8 cellular contexts compared by ENCODE assay signal in genomic region chr9:5851445-5851844, GRCh38. TPM values are rescaled to one million over a fixed set of nuclear protein-coding genes. Genes with fewer than 3 reads are reported as not detected.
A peak's percentile ranks its signal among the peaks of the same experiment; 100 is the strongest.
DNase-seq lines count a peak whose midpoint lies in the region; ATAC-seq, FAIRE-seq and TF ChIP-seq lines count a peak whose summit lies in the region.

No MANE protein-coding gene starts in this region.

- H3K27me3 ChIP-seq in colonic mucosa: no peaks in the 10 kb centered on the region
- H3K27me3 ChIP-seq in transverse colon: no peaks in the 10 kb centered on the region

- no peak overlapping the region for H3K4me3 ChIP-seq in colonic mucosa
- no peak overlapping the region for H3K4me3 ChIP-seq in transverse colon

- WGBS in transverse colon (ENCODE audit: low coverage in 1 of 2), 2 donors: 15 to 48% methylated on average over 2 of the region's 2 CpGs

- TF ChIP-seq POLR2A in transverse colon (IDR thresholded peaks at IDR 0.05): no peak

- H3K9ac ChIP-seq in colonic mucosa (ENCODE audit: low read depth in 2 of 2, low read length in 2 of 2): no peak overlapping the region

- DNase-seq in NOMO-1 treated with DMSO at 0.1 percent for 48 hours (lab: John Stamatoyannopoulos, UW; ENCODE audit: unreplicated experiment) (peak; percentile 93), colonic mucosa (peak; percentile 40), transverse colon (peak; percentile 21), NCI-H2171 (lab: John Stamatoyannopoulos, UW) (no peak), RCC 7860 (ENCODE audit: low spot score) (no peak), NCI-H2107 treated with DMSO at 0.1 percent for 48 hours (lab: John Stamatoyannopoulos, UW; ENCODE audit: unreplicated experiment) (no peak)

- H3K4me1 ChIP-seq in colonic mucosa (no peaks in the 10 kb centered on the region), transverse colon (peaks cover 0 to 17% (median 5%) of the 10 kb centered on the region in 4 donors)

- TF ChIP-seq CTCF in colonic mucosa (IDR thresholded peaks at IDR 0.05) (no peak), transverse colon (IDR thresholded peaks at IDR 0.05) (no peak)

- no peak for FAIRE-seq in RCC 7860 (lab: Jason Lieb, UNC)

- TF ChIP-seq EP300 in transverse colon (IDR thresholded peaks at IDR 0.05; ENCODE audit: low read depth): no peak

- intact Hi-C loops in colonic mucosa (cut with DNase I): no loop called here
- intact Hi-C loops in transverse colon (cut with DNase I; ENCODE audit: low total_unique reads): no loop called here

- H3K27ac ChIP-seq in colonic mucosa (no peak overlapping the region), transverse colon (peak overlapping the region in 2 of 4 donors; percentile 13 to 37)

- H3K9me3 ChIP-seq in colonic mucosa (no peaks in the 10 kb centered on the region), transverse colon (no peaks in the 10 kb centered on the region)

- in situ Hi-C loops in transverse colon (cut with MboI; ENCODE audit: low pct_ligation_motif_present in 1 of 4, low pct_unique_long_range_greater_than_20kb in 1 of 4, low sequenced_read_pairs in 3 of 4): no loop called here

- peak; percentile 92 for ATAC-seq in GM18870 (IDR thresholded peaks at IDR 0.05; ENCODE audit: unreplicated experiment)
- ATAC-seq in HG02678 (IDR thresholded peaks at IDR 0.05; ENCODE audit: unreplicated experiment): peak; percentile 82

- no peaks in the 10 kb centered on the region for H3K36me3 ChIP-seq in colonic mucosa
- no peaks in the 10 kb centered on the region for H3K36me3 ChIP-seq in transverse colon

RNA-seq across cellular contexts. Expression of gene ERMP1, which starts 18.5 kb away (rescaled TPM):
- total RNA-seq in colonic mucosa: 10 to 100 TPM; 47.3 to 50.8 TPM
- total RNA-seq in transverse colon: 10 to 100 TPM; 33.3 to 46.2 (median 34.8) TPM

RNA-seq across cellular contexts. Expression of gene MLANA, which starts 39.2 kb away (rescaled TPM):
- total RNA-seq in colonic mucosa (not detected), transverse colon (not detected)

Comparison
In these comparisons a context has a peak if more than half of its experiments do, and no peak if none do; other contexts are left out.
1. DNase-seq: peak in NOMO-1 treated with DMSO at 0.1 percent for 48 hours (single experiment), colonic mucosa (single experiment) and transverse colon (single experiment); none in NCI-H2171 (single experiment), RCC 7860 (single experiment) and NCI-H2107 treated with DMSO at 0.1 percent for 48 hours (single experiment).